In genomic region chr12:104895405-104895804, GRCh38 we compare ENCODE assay signal across 17 cellular contexts.
DNase-seq lines count a peak whose midpoint lies in the region; ATAC-seq, FAIRE-seq and TF ChIP-seq lines count a peak whose summit lies in the region.
"Had no signal": no experiment of that assay in that cellular context is flagged by ENCODE, and none has a peak within 500 bp of the region (broad histone marks: within the 10 kb centered on the region; RNA-seq: fewer than 3 reads in every experiment).

No MANE protein-coding gene starts in this region.

- H3K27ac ChIP-seq in liver (ENCODE audit: low read depth in 1 of 2, low read length in 2 of 2) (peak overlapping the region; percentile 31 to 71), HepG2 (ENCODE audit: extremely low read length, insufficient read depth, low read length) (no peak overlapping the region), right lobe of liver (peak overlapping the region in 2 of 3 donors; percentile 46 to 76)
- H3K27ac ChIP-seq: GM23248 had no signal

- FAIRE-seq in HepG2 (lab: Jason Lieb, UNC) = no peak
- FAIRE-seq: GM12892, H1 had no signal

- TF ChIP-seq EP300 in HepG2 (IDR thresholded peaks at IDR 0.05; ENCODE audit: low read depth in 2 of 2, low read length in 2 of 2) (no peak), HepG2 (CRISPR knock-in tag; IDR thresholded peaks at IDR 0.05; ENCODE audit: borderline replicate concordance) (no peak)

- H3K36me3 ChIP-seq in liver (ENCODE audit: control insufficient read depth in 4 of 4, insufficient read depth in 3 of 4, low read depth in 1 of 4, low read length in 3 of 4) (no peaks in the 10 kb centered on the region), HepG2 (replicated peaks in 1 of 2; ENCODE audit: control insufficient read depth in 1 of 2, insufficient read depth in 2 of 2, low read length in 2 of 2) (no peaks in the 10 kb centered on the region), adipocyte (ENCODE audit: control insufficient read depth, insufficient read depth, low read length, severe bottlenecking) (peaks cover 5% of the 10 kb centered on the region), right lobe of liver (no peaks in the 10 kb centered on the region)

- POLR2A ChIA-PET in HepG2 (lab: Yijun Ruan, JAX) = no interaction called here

- H3K4me1 ChIP-seq in liver (ENCODE audit: control insufficient read depth in 4 of 4, insufficient read depth in 4 of 4, low read length in 3 of 4) (peaks cover 4 to 35% (median 13%) of the 10 kb centered on the region in 4 donors), HepG2 (ENCODE audit: insufficient read depth, low read length) (peaks cover 20% of the 10 kb centered on the region), adipocyte (ENCODE audit: control insufficient read depth, insufficient read depth, low read length) (peaks cover 22% of the 10 kb centered on the region), right lobe of liver (peaks cover 0 to 12% (median 4%) of the 10 kb centered on the region in 4 donors)

- H3K9ac ChIP-seq in liver (ENCODE audit: low read depth in 1 of 2, low read length in 2 of 2) = no peak overlapping the region
- H3K9ac ChIP-seq in HepG2 (ENCODE audit: insufficient read depth, low read depth, low read length) = no peak overlapping the region
- no peak overlapping the region for H3K9ac ChIP-seq in adipocyte (ENCODE audit: low read length)
- H3K9ac ChIP-seq: GM23248 had no signal

- peaks cover 9% of the 10 kb centered on the region for H3K4me1 Mint-ChIP-seq in stimulated activated naive CD8-positive, alpha-beta T cell treated with anti-CD3 and anti-CD28 coated beads, Interleukin-15, amount 100 ng/mL, for 72 hours
- H3K4me1 Mint-ChIP-seq: CD4-positive, alpha-beta memory T cell had no signal

- CTCF ChIA-PET in HepG2 (lab: Yijun Ruan, JAX; ENCODE audit: low intra/inter-chr PET ratio, low total read pairs) = no interaction called here

- H3K4me3 ChIP-seq in liver (ENCODE audit: low read depth in 1 of 3, low read length in 3 of 3) (no peak overlapping the region), HepG2 (replicated peaks in 1 of 3; ENCODE audit: insufficient read depth in 1 of 3, low read depth in 2 of 3, low read length in 3 of 3) (no peak overlapping the region), adipocyte (ENCODE audit: low read length) (peak overlapping the region; percentile 7), right lobe of liver (no peak overlapping the region)
- H3K4me3 ChIP-seq: GM23248 had no signal

- intact Hi-C loops in HepG2 (cut with micrococcal nuclease; ENCODE audit: unreplicated experiment) (loop anchor here (5.0 to 10.0 kb wide), 2 partner anchors 62 to 831 kb away; partner anchors contain the start of genes HCFC2 and SLC41A2), right lobe of liver (cut with DNase I) (no loop called here)

- 48% methylated on average over 1 of the region's 1 CpG for WGBS in liver
- WGBS in HepG2 (ENCODE audit: low lambda C conversion rate) = 96% methylated on average over 1 of the region's 1 CpG
- whole genome bisulfite sequencing in right lobe of liver (ENCODE audit: insufficient coverage, low coverage, low lambda C conversion rate, missing lambda C conversion rate) = 59% methylated on average over 1 of the region's 1 CpG

- ATAC-seq in HepG2 (no peak), right lobe of liver (peak in 3 of 4 donors; percentile 21 to 25 (median 23)), HG03175 (IDR thresholded peaks at IDR 0.05; ENCODE audit: unreplicated experiment) (no peak)
- no peak for ATAC-seq in stimulated activated naive CD8-positive, alpha-beta T cell treated with anti-CD3 and anti-CD28 coated beads, Interleukin-15, amount 100 ng/mL, for 72 hours

- H3K9me3 ChIP-seq in liver (ENCODE audit: control insufficient read depth in 4 of 4, low read length in 3 of 4) (no peaks in the 10 kb centered on the region), HepG2 (ENCODE audit: low read length) (no peaks in the 10 kb centered on the region), adipocyte (ENCODE audit: control insufficient read depth, low read length) (no peaks in the 10 kb centered on the region), right lobe of liver (no peaks in the 10 kb centered on the region)

- TF ChIP-seq POLR2A in HepG2 (IDR thresholded peaks at IDR 0.05; ENCODE audit: insufficient read depth in 1 of 2, low read depth in 2 of 2, low read length in 2 of 2) (no peak), right lobe of liver (IDR thresholded peaks at IDR 0.05) (no peak)

- H3K9me3 Mint-ChIP-seq in stimulated activated naive CD8-positive, alpha-beta T cell treated with anti-CD3 and anti-CD28 coated beads, Interleukin-15, amount 100 ng/mL, for 72 hours = no peaks in the 10 kb centered on the region

- H4K20me1 ChIP-seq in HepG2 (ENCODE audit: insufficient read depth, low read length) = no peaks in the 10 kb centered on the region

- TF ChIP-seq RAD21 in liver (IDR thresholded peaks at IDR 0.05) (no peak), HepG2 (CRISPR knock-in tag; IDR thresholded peaks at IDR 0.05) (no peak)

- no peak overlapping the region for H3K27ac Mint-ChIP-seq in stimulated activated naive CD8-positive, alpha-beta T cell treated with anti-CD3 and anti-CD28 coated beads, Interleukin-15, amount 100 ng/mL, for 72 hours
- H3K27ac Mint-ChIP-seq: CD4-positive, alpha-beta memory T cell had no signal

- no peak overlapping the region for H3K4me3 Mint-ChIP-seq in stimulated activated naive CD8-positive, alpha-beta T cell treated with anti-CD3 and anti-CD28 coated beads, Interleukin-15, amount 100 ng/mL, for 72 hours
- H3K4me3 Mint-ChIP-seq: CD4-positive, alpha-beta memory T cell had no signal

- peaks cover 7% of the 10 kb centered on the region for H3K27me3 Mint-ChIP-seq in stimulated activated naive CD8-positive, alpha-beta T cell treated with anti-CD3 and anti-CD28 coated beads, Interleukin-15, amount 100 ng/mL, for 72 hours
- H3K27me3 Mint-ChIP-seq: CD4-positive, alpha-beta memory T cell had no signal

- H3K4me2 ChIP-seq in HepG2 (ENCODE audit: low read depth, low read length) = no peak overlapping the region

- TF ChIP-seq CTCF in liver (IDR thresholded peaks at IDR 0.05; ENCODE audit: low read depth, low read length, missing input control) (no peak), HepG2 (CRISPR knock-in tag; IDR thresholded peaks at IDR 0.05) (no peak), right lobe of liver (IDR thresholded peaks at IDR 0.05) (no peak)

- H3K27me3 ChIP-seq in liver (ENCODE audit: control insufficient read depth in 4 of 4, insufficient read depth in 4 of 4, low read length in 3 of 4) (no peaks in the 10 kb centered on the region), HepG2 (ENCODE audit: control insufficient read depth in 1 of 2, insufficient read depth in 2 of 2, low read length in 2 of 2) (no peaks in the 10 kb centered on the region), adipocyte (replicated peaks; ENCODE audit: control insufficient read depth, insufficient read depth, low read length) (no peaks in the 10 kb centered on the region), right lobe of liver (no peaks in the 10 kb centered on the region)

- no peaks in the 10 kb centered on the region for H3K79me2 ChIP-seq in HepG2 (ENCODE audit: insufficient read depth, low read length)

- in situ Hi-C loops in HepG2 (cut with HindIII; ENCODE audit: extremely low pct_ligation_motif_present, low pct_unique_long_range_greater_than_20kb) = no loop called here

- no peak for DNase-seq in HepG2 (ENCODE audit: low spot score)
- no peak for DNase-seq in adipocyte (ENCODE audit: low read depth)
- DNase-seq in right lobe of liver = no peak
- DNase-seq in stimulated activated naive CD8-positive, alpha-beta T cell treated with anti-CD3 and anti-CD28 coated beads, Interleukin-15, amount 100 ng/mL, for 72 hours = no peak
- DNase-seq in activated CD8-positive, alpha-beta memory T cell treated with anti-CD3 and anti-CD28 coated beads, Interleukin-2, amount 50 U/mL, for 4 hours = no peak
- DNase-seq: 8988T; C1 segment of cervical spinal cord; CD4-positive, alpha-beta memory T cell; COR-L47; DND-41; H7; HCEC 1CT had no signal

- BruUV-seq in HepG2 (replicated peaks; lab: Mats Ljungman, UMichigan) = no TSS peak

- no peak overlapping the region for H2AFZ ChIP-seq in HepG2 (ENCODE audit: low read length)
- H2AFZ ChIP-seq: GM23248 had no signal

TF ChIP-seq in liver, 16 proteins besides CTCF, POLR2A, EP300 and RAD21 (continues in another document):
- no peak for TF ChIP-seq FOXA2 (IDR thresholded peaks at IDR 0.05)
- TF ChIP-seq JUND (IDR thresholded peaks at IDR 0.05) = no peak
- TF ChIP-seq ZBTB33 (IDR thresholded peaks at IDR 0.05) = no peak
- TF ChIP-seq RXRA (IDR thresholded peaks at IDR 0.05) = no peak
- TF ChIP-seq YY1 (IDR thresholded peaks at IDR 0.05) = no peak

TF ChIP-seq in HepG2, 621 proteins besides CTCF, POLR2A, EP300 and RAD21 (continues in another document):
- no peak for TF ChIP-seq STAG1 (CRISPR knock-in tag; IDR thresholded peaks at IDR 0.05)
- TF ChIP-seq HNF1A (IDR thresholded peaks at IDR 0.05; ENCODE audit: low read depth) = no peak
- no peak for TF ChIP-seq HNF1A (CRISPR knock-in tag; IDR thresholded peaks at IDR 0.05; ENCODE audit: borderline replicate concordance)
- TF ChIP-seq SMAD3 (CRISPR knock-in tag; IDR thresholded peaks at IDR 0.05) = no peak
- no peak for TF ChIP-seq CHCHD3 (CRISPR knock-in tag; IDR thresholded peaks at IDR 0.05)
- TF ChIP-seq CCDC6 (CRISPR knock-in tag; IDR thresholded peaks at IDR 0.05) = no peak

Comparison
In these comparisons a context has a peak if more than half of its experiments do, and no peak if none do; other contexts are left out.
1. ATAC-seq: peak in right lobe of liver (3 of 4); none in HepG2 (single experiment), HG03175 (single experiment) and stimulated activated naive CD8-positive, alpha-beta T cell treated with anti-CD3 and anti-CD28 coated beads, Interleukin-15, amount 100 ng/mL, for 72 hours (single experiment).